Comparison of ENCODE assay signal across 7 cellular contexts in genomic region chr2:112254466-112255240, GRCh38. TPM values are rescaled to one million over a fixed set of nuclear protein-coding genes. Genes with fewer than 3 reads are reported as not detected.
DNase-seq lines count a peak whose midpoint lies in the region; ATAC-seq and TF ChIP-seq lines count a peak whose summit lies in the region.

TSS of gene ZC3H8 (minus strand) at chr2:112255042. CDS start at chr2:112254981, 61 bp downstream.

- H3K4me3 ChIP-seq in astrocyte of the cerebellum (ENCODE audit: low read depth, low read length) (peak within 1 kb of the TSS; percentile 88), hepatocyte (peak within 1 kb of the TSS; percentile 72)

- DNase-seq in NCI-H2081 (lab: John Stamatoyannopoulos, UW) (peak; percentile 92 to 93), T-helper 9 cell (peak; percentile 93), astrocyte of the cerebellum (ENCODE audit: low read depth) (peak; percentile 46), hepatocyte (ENCODE audit: low spot score) (peak; percentile 96), retina (peak; percentile 95)

- no peaks in the 10 kb centered on the region for H4K20me1 ChIP-seq in hepatocyte (ENCODE audit: insufficient read depth, poor library complexity, severe bottlenecking)

- ATAC-seq in GM18511 (IDR thresholded peaks at IDR 0.05; ENCODE audit: unreplicated experiment) = peak; percentile 93
- peak; percentile 91 for ATAC-seq in HG03025 (IDR thresholded peaks at IDR 0.05; ENCODE audit: low FRiP score, unreplicated experiment)

- no peaks in the 10 kb centered on the region for H3K9me2 ChIP-seq in hepatocyte (replicated peaks; ENCODE audit: insufficient read depth)

- under 1% methylated on average over 64 of the region's 68 CpGs for WGBS in hepatocyte (ENCODE audit: low lambda C conversion rate, missing lambda C conversion rate)

- H3K27ac ChIP-seq in hepatocyte = peak within 1 kb of the TSS; percentile 86

- no peak for TF ChIP-seq CTCF in astrocyte of the cerebellum (IDR thresholded peaks at IDR 0.05; ENCODE audit: low read depth, low read length, missing control alignments)
- no peak for TF ChIP-seq CTCF in hepatocyte (IDR thresholded peaks at IDR 0.05; ENCODE audit: poor library complexity)

- in situ Hi-C loops in astrocyte of the cerebellum (cut with HindIII; ENCODE audit: low sequenced_read_pairs) = no loop called here

- peak within 1 kb of the TSS; percentile 90 for H2AFZ ChIP-seq in hepatocyte

- no peaks in the 10 kb centered on the region for H3K36me3 ChIP-seq in hepatocyte (replicated peaks; ENCODE audit: insufficient read depth, low read depth)

- H3K4me1 ChIP-seq in hepatocyte (ENCODE audit: insufficient read depth) = peaks cover 7% of the 10 kb centered on the region

- H3K27me3 ChIP-seq in hepatocyte = no peaks in the 10 kb centered on the region

- H3K4me2 ChIP-seq in hepatocyte = peak within 1 kb of the TSS; percentile 75

- peaks cover 16% of the 10 kb centered on the region for H3K79me2 ChIP-seq in hepatocyte

- H3K9me3 ChIP-seq in hepatocyte (ENCODE audit: low read depth) = no peaks in the 10 kb centered on the region

RNA-seq across cellular contexts. Expression of gene ZC3H8, which starts in this region (rescaled TPM):
- 7.4 and 17.5 TPM in 2 replicates for total RNA-seq in hepatocyte
- polyA plus RNA-seq in hepatocyte = 13.6 and 15.2 TPM in 2 replicates

Comparison
In these comparisons a context has a peak if more than half of its experiments do, and no peak if none do; other contexts are left out.
1. Peak in every context shown above with its lines: DNase-seq, ATAC-seq, H3K4me3 ChIP-seq and H3K27ac ChIP-seq.
2. DNase-seq: peak in every context shown above with its lines; median percentile 96 in hepatocyte; 95 in retina; 93 in T-helper 9 cell; 92 in NCI-H2081; 46 in astrocyte of the cerebellum.